20 cellular contexts compared by ENCODE assay signal in the genomic region with DNA sequence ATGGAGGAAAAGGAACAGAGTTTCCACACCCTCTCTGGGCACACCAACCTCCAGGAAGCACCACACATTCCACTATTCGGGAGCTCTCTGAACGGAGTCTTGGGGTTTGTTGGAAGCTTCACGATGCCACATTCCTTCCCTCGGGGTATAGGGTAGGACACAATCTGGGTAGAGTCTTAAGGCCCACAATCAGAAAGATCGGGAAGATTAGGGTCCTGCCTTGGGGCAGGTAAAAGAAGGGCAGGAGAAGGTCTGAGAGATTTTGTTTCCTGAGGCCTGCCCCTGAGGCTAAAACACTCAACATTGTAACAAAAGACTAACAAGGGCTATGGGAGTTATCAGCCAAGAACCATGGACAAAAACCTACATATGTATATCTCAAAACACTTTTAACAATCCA.
"Had no signal": no experiment of that assay in that cellular context is flagged by ENCODE, and none has a peak within 500 bp of the region (broad histone marks: within the 10 kb centered on the region; RNA-seq: fewer than 3 reads in every experiment).

No MANE protein-coding gene starts in this region.

- DNase-seq: effector CD4-positive, alpha-beta T cell; endodermal cell; immature natural killer cell; left colon; left ventricle myocardium superior; naive thymus-derived CD4-positive, alpha-beta T cell; nephron progenitor cell; posterior cingulate gyrus; spleen; stimulated activated CD4-positive, alpha-beta T cell treated with anti-CD3 and anti-CD28 coated beads, Interleukin-15, amount 100 ng/mL, for 24 hours; stimulated activated CD4-positive, alpha-beta T cell treated with anti-CD3 and anti-CD28 coated beads, Interleukin-1b, Interleukin-23, amount 100 ng/mL, for 48 hours; stimulated activated CD4-positive, alpha-beta T cell treated with anti-CD3 and anti-CD28 coated beads, Interleukin-4, amount 100 ng/mL, for 24 hours; stimulated activated naive B cell treated with anti-CD40 and anti-IgM and Interleukin-4, amounts not matched to agents 10 μg/mL and 1 μg/mL and 100 μg/mL, for 72 hours; stimulated activated naive CD8-positive, alpha-beta T cell treated with anti-CD3 and anti-CD28 coated beads, Interleukin-15, amount 100 ng/mL, for 72 hours; testis had no signal

- H3K36me3 Mint-ChIP-seq: immature natural killer cell; naive thymus-derived CD4-positive, alpha-beta T cell; stimulated activated naive B cell treated with anti-CD40 and anti-IgM and Interleukin-4, amounts not matched to agents 10 μg/mL and 1 μg/mL and 100 μg/mL, for 72 hours had no signal

- H3K27me3 Mint-ChIP-seq: naive thymus-derived CD4-positive, alpha-beta T cell; stimulated activated naive B cell treated with anti-CD40 and anti-IgM and Interleukin-4, amounts not matched to agents 10 μg/mL and 1 μg/mL and 100 μg/mL, for 72 hours; stimulated activated naive CD8-positive, alpha-beta T cell treated with anti-CD3 and anti-CD28 coated beads, Interleukin-15, amount 100 ng/mL, for 72 hours had no signal

- H3K4me1 ChIP-seq: testis, tibial nerve had no signal

- H3K4me3 ChIP-seq: coronary artery, lung, spleen, testis, tibial nerve had no signal

- H3K4me3 Mint-ChIP-seq: endodermal cell; immature natural killer cell; naive thymus-derived CD4-positive, alpha-beta T cell; nephron progenitor cell; stimulated activated naive B cell treated with anti-CD40 and anti-IgM and Interleukin-4, amounts not matched to agents 10 μg/mL and 1 μg/mL and 100 μg/mL, for 72 hours; stimulated activated naive CD8-positive, alpha-beta T cell treated with anti-CD3 and anti-CD28 coated beads, Interleukin-15, amount 100 ng/mL, for 72 hours had no signal

- H3K9me3 ChIP-seq: spleen, testis, tibial nerve had no signal

- H3K4me1 Mint-ChIP-seq: nephron progenitor cell; stimulated activated naive B cell treated with anti-CD40 and anti-IgM and Interleukin-4, amounts not matched to agents 10 μg/mL and 1 μg/mL and 100 μg/mL, for 72 hours; stimulated activated naive CD8-positive, alpha-beta T cell treated with anti-CD3 and anti-CD28 coated beads, Interleukin-15, amount 100 ng/mL, for 72 hours had no signal

- FAIRE-seq: frontal cortex had no signal

- H3K9me3 Mint-ChIP-seq: immature natural killer cell; naive thymus-derived CD4-positive, alpha-beta T cell; nephron progenitor cell; stimulated activated naive CD8-positive, alpha-beta T cell treated with anti-CD3 and anti-CD28 coated beads, Interleukin-15, amount 100 ng/mL, for 72 hours had no signal

- H3K27me3 ChIP-seq: spleen, testis, tibial nerve had no signal

- H3K27ac ChIP-seq: coronary artery, spleen, testis, tibial nerve had no signal

- H3K27ac Mint-ChIP-seq: endodermal cell; immature natural killer cell; naive thymus-derived CD4-positive, alpha-beta T cell; nephron progenitor cell; stimulated activated naive B cell treated with anti-CD40 and anti-IgM and Interleukin-4, amounts not matched to agents 10 μg/mL and 1 μg/mL and 100 μg/mL, for 72 hours had no signal

- ATAC-seq: left colon; left ventricle myocardium superior; naive thymus-derived CD4-positive, alpha-beta T cell; sciatic nerve; stimulated activated naive B cell treated with anti-CD40 and anti-IgM and Interleukin-4, amounts not matched to agents 10 μg/mL and 1 μg/mL and 100 μg/mL, for 72 hours; stimulated activated naive CD8-positive, alpha-beta T cell treated with anti-CD3 and anti-CD28 coated beads, Interleukin-15, amount 100 ng/mL, for 72 hours had no signal

- H3K36me3 ChIP-seq: spleen, tibial nerve had no signal
